1 cellular context compared by ENCODE assay signal in genomic region chr21:35410123-35410522, GRCh38.
TF ChIP-seq lines count a peak whose summit lies in the region.

No MANE protein-coding gene starts in this region.

TF ChIP-seq in H1, 55 proteins besides CTCF, POLR2A, EP300 and RAD21:
- no peak for TF ChIP-seq E2F6 (IDR thresholded peaks at IDR 0.05)
- TF ChIP-seq BACH1 (IDR thresholded peaks at IDR 0.05; ENCODE audit: low read length), result no peak
- no peak for TF ChIP-seq CTBP2 (IDR thresholded peaks at IDR 0.05; ENCODE audit: borderline replicate concordance, insufficient read depth, insufficient read length, low read length)
- no peak for TF ChIP-seq BCL11A (IDR thresholded peaks at IDR 0.05; ENCODE audit: low read depth in 2 of 2, low read length in 2 of 2)
- TF ChIP-seq RBBP5 (IDR thresholded peaks at IDR 0.05; ENCODE audit: borderline replicate concordance, low read depth, low read length), result no peak
- TF ChIP-seq, protein P1, sequence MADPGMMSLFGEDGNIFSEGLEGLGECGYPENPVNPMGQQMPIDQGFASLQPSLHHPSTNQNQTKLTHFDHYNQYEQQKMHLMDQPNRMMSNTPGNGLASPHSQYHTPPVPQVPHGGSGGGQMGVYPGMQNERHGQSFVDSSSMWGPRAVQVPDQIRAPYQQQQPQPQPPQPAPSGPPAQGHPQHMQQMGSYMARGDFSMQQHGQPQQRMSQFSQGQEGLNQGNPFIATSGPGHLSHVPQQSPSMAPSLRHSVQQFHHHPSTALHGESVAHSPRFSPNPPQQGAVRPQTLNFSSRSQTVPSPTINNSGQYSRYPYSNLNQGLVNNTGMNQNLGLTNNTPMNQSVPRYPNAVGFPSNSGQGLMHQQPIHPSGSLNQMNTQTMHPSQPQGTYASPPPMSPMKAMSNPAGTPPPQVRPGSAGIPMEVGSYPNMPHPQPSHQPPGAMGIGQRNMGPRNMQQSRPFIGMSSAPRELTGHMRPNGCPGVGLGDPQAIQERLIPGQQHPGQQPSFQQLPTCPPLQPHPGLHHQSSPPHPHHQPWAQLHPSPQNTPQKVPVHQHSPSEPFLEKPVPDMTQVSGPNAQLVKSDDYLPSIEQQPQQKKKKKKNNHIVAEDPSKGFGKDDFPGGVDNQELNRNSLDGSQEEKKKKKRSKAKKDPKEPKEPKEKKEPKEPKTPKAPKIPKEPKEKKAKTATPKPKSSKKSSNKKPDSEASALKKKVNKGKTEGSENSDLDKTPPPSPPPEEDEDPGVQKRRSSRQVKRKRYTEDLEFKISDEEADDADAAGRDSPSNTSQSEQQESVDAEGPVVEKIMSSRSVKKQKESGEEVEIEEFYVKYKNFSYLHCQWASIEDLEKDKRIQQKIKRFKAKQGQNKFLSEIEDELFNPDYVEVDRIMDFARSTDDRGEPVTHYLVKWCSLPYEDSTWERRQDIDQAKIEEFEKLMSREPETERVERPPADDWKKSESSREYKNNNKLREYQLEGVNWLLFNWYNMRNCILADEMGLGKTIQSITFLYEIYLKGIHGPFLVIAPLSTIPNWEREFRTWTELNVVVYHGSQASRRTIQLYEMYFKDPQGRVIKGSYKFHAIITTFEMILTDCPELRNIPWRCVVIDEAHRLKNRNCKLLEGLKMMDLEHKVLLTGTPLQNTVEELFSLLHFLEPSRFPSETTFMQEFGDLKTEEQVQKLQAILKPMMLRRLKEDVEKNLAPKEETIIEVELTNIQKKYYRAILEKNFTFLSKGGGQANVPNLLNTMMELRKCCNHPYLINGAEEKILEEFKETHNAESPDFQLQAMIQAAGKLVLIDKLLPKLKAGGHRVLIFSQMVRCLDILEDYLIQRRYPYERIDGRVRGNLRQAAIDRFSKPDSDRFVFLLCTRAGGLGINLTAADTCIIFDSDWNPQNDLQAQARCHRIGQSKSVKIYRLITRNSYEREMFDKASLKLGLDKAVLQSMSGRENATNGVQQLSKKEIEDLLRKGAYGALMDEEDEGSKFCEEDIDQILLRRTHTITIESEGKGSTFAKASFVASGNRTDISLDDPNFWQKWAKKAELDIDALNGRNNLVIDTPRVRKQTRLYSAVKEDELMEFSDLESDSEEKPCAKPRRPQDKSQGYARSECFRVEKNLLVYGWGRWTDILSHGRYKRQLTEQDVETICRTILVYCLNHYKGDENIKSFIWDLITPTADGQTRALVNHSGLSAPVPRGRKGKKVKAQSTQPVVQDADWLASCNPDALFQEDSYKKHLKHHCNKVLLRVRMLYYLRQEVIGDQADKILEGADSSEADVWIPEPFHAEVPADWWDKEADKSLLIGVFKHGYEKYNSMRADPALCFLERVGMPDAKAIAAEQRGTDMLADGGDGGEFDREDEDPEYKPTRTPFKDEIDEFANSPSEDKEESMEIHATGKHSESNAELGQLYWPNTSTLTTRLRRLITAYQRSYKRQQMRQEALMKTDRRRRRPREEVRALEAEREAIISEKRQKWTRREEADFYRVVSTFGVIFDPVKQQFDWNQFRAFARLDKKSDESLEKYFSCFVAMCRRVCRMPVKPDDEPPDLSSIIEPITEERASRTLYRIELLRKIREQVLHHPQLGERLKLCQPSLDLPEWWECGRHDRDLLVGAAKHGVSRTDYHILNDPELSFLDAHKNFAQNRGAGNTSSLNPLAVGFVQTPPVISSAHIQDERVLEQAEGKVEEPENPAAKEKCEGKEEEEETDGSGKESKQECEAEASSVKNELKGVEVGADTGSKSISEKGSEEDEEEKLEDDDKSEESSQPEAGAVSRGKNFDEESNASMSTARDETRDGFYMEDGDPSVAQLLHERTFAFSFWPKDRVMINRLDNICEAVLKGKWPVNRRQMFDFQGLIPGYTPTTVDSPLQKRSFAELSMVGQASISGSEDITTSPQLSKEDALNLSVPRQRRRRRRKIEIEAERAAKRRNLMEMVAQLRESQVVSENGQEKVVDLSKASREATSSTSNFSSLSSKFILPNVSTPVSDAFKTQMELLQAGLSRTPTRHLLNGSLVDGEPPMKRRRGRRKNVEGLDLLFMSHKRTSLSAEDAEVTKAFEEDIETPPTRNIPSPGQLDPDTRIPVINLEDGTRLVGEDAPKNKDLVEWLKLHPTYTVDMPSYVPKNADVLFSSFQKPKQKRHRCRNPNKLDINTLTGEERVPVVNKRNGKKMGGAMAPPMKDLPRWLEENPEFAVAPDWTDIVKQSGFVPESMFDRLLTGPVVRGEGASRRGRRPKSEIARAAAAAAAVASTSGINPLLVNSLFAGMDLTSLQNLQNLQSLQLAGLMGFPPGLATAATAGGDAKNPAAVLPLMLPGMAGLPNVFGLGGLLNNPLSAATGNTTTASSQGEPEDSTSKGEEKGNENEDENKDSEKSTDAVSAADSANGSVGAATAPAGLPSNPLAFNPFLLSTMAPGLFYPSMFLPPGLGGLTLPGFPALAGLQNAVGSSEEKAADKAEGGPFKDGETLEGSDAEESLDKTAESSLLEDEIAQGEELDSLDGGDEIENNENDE (IDR thresholded peaks at IDR 0.05; ENCODE audit: insufficient replicate concordance, low read length), result no peak
- TF ChIP-seq FOSL1 (IDR thresholded peaks at IDR 0.05; ENCODE audit: insufficient read depth, low read depth, low read length), result no peak
- TF ChIP-seq, protein P2, sequence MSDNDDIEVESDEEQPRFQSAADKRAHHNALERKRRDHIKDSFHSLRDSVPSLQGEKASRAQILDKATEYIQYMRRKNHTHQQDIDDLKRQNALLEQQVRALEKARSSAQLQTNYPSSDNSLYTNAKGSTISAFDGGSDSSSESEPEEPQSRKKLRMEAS (IDR thresholded peaks at IDR 0.05), result no peak
- TF ChIP-seq CHD2 (IDR thresholded peaks at IDR 0.05; ENCODE audit: low read length), result no peak
- TF ChIP-seq SIN3A (conservative IDR thresholded peaks at IDR 0.05 in 1 of 2, IDR thresholded peaks at IDR 0.05 in 1 of 2; ENCODE audit: low read depth in 1 of 2, low read length in 2 of 2), result no peak
- TF ChIP-seq ATF2 (IDR thresholded peaks at IDR 0.05; ENCODE audit: low read length), result no peak
